15 cellular contexts compared by ENCODE assay signal in the genomic region with DNA sequence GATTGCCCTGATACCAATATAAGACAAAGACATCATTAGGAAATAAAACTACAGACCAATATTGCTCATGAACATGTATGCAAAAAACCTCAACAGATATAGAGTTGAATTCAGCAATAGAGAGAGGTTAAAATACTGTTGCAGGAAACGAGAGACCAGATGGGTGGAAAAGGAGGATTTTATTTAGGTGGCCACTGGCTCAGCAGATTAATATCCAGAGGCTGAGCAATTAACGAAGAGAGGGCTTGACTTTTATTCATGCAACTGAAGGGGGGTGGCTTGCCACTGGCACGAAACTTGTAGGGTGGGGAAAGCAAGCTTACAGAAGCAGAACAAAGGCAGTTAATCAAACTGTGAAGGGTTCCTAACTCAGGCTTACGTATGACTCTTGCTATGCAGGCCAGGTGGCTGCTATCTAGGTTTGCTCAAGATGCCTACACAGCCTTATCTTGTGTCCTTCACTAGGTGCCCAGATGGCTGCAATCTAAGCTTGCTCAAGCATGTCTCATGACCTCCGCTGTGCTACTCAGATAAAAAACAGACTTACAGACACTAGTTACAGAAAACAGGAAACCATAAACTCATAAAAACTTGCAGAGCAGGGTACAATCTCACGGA.
A peak's percentile ranks its signal among the peaks of the same experiment; 100 is the strongest.
DNase-seq lines count a peak whose midpoint lies in the region; ATAC-seq and TF ChIP-seq lines count a peak whose summit lies in the region.
"Had no signal": no experiment of that assay in that cellular context is flagged by ENCODE, and none has a peak within 500 bp of the region (broad histone marks: within the 10 kb centered on the region; RNA-seq: fewer than 3 reads in every experiment).

No MANE protein-coding gene starts in this region.

- no peak overlapping the region for H3K4me3 Mint-ChIP-seq in CD8-positive, alpha-beta T cell

- no peaks in the 10 kb centered on the region for H3K9me3 ChIP-seq in BE2C
- H3K9me3 ChIP-seq in body of pancreas = no peaks in the 10 kb centered on the region
- H3K9me3 ChIP-seq in CD8-positive, alpha-beta T cell (ENCODE audit: low read length) = no peaks in the 10 kb centered on the region
- H3K9me3 ChIP-seq: SJCRH30 had no signal

- no peak for TF ChIP-seq POLR2A in body of pancreas (IDR thresholded peaks at IDR 0.05)

- no peaks in the 10 kb centered on the region for H3K27me3 ChIP-seq in BE2C
- H3K27me3 ChIP-seq in body of pancreas = no peaks in the 10 kb centered on the region
- no peaks in the 10 kb centered on the region for H3K27me3 ChIP-seq in CD8-positive, alpha-beta T cell (ENCODE audit: insufficient read depth, low read length)
- H3K27me3 ChIP-seq: heart left ventricle, SJCRH30 had no signal

- TF ChIP-seq CTCF in BE2C (IDR thresholded peaks at IDR 0.05; ENCODE audit: low read depth, low read length) = no peak
- TF ChIP-seq CTCF in body of pancreas (IDR thresholded peaks at IDR 0.05) = no peak
- TF ChIP-seq CTCF in CD8-positive, alpha-beta T cell (IDR thresholded peaks at IDR 0.05) = no peak

- H3K27me3 Mint-ChIP-seq in CD8-positive, alpha-beta T cell (ENCODE audit: low read depth) = no peaks in the 10 kb centered on the region

- peaks cover 9% of the 10 kb centered on the region for H3K9me3 Mint-ChIP-seq in CD8-positive, alpha-beta T cell

- peak; percentile 75 for DNase-seq in BE2C
- peak; percentile 95 for DNase-seq in KBM-7
- peak; percentile 66 to 90 (median 76) for DNase-seq in body of pancreas
- peak; percentile 93 for DNase-seq in kidney tubule cell (ENCODE audit: low spot score)
- no peak for DNase-seq in DMS53 treated with DMSO at 0.1 percent for 48 hours (lab: John Stamatoyannopoulos, UW; ENCODE audit: unreplicated experiment)
- DNase-seq in CD8-positive, alpha-beta T cell = no peak
- DNase-seq in DMS79 treated with DMSO at 0.1 percent for 48 hours (lab: John Stamatoyannopoulos, UW) = no peak
- DNase-seq: activated T-cell treated with anti-CD3 and anti-CD28 coated beads for 4 hours; AML-193; effector CD4-positive, alpha-beta T cell; heart left ventricle; NCI-H345; SJCRH30 had no signal

- in situ Hi-C loops in KBM-7 (cut with MboI; ENCODE audit: low pct_unique_long_range_greater_than_20kb, low sequenced_read_pairs) = no loop called here

- H3K36me3 ChIP-seq in BE2C (no peaks in the 10 kb centered on the region), body of pancreas (replicated peaks in 1 of 2; ENCODE audit: insufficient read depth in 1 of 2, low read depth in 2 of 2) (no peaks in the 10 kb centered on the region)
- no peaks in the 10 kb centered on the region for H3K36me3 ChIP-seq in CD8-positive, alpha-beta T cell (ENCODE audit: insufficient read depth, low read length)
- H3K36me3 ChIP-seq: heart left ventricle, SJCRH30 had no signal

- intact Hi-C loops in body of pancreas (cut with DNase I) = no loop called here
- intact Hi-C loops in CD8-positive, alpha-beta T cell (cut with DNase I, micrococcal nuclease) = no loop called here

- peak overlapping the region in 3 of 4 donors; percentile 4 to 64 (median 41) for H3K27ac ChIP-seq in body of pancreas
- no peak overlapping the region for H3K27ac ChIP-seq in CD8-positive, alpha-beta T cell (ENCODE audit: low read depth, low read length)
- H3K27ac ChIP-seq: heart left ventricle, SJCRH30 had no signal

- no peaks in the 10 kb centered on the region for H3K4me1 Mint-ChIP-seq in CD8-positive, alpha-beta T cell (ENCODE audit: low read depth)

- peaks cover 6% of the 10 kb centered on the region for H3K4me1 ChIP-seq in BE2C
- H3K4me1 ChIP-seq in body of pancreas = no peaks in the 10 kb centered on the region
- H3K4me1 ChIP-seq in CD8-positive, alpha-beta T cell (ENCODE audit: insufficient read depth, low read length) = no peaks in the 10 kb centered on the region
- H3K4me1 ChIP-seq: heart left ventricle, SJCRH30 had no signal

- no peak overlapping the region for H3K27ac Mint-ChIP-seq in CD8-positive, alpha-beta T cell

- 12 to 23% methylated on average over 6 of the region's 6 CpGs for WGBS in body of pancreas, 2 donors

- CTCF ChIA-PET in CD8-positive, alpha-beta T cell (lab: Charles Lee) = no interaction called here

- ATAC-seq in body of pancreas (peak; percentile 98), HG02870 (IDR thresholded peaks at IDR 0.05; ENCODE audit: unreplicated experiment) (no peak)
- ATAC-seq in CD8-positive, alpha-beta T cell = no peak
- ATAC-seq: heart left ventricle had no signal

- H3K36me3 Mint-ChIP-seq in CD8-positive, alpha-beta T cell = no peaks in the 10 kb centered on the region

- POLR2A ChIA-PET in CD8-positive, alpha-beta T cell (lab: Charles Lee) = interaction anchor here (0.6 kb wide), 1 partner anchor 349 kb away, joined by 4 read pairs; no protein-coding TSS in a partner anchor

- H3K4me3 ChIP-seq in BE2C (ENCODE audit: low read depth, low read length) (no peak overlapping the region), body of pancreas (no peak overlapping the region)
- H3K4me3 ChIP-seq in CD8-positive, alpha-beta T cell (ENCODE audit: low read depth, low read length) = no peak overlapping the region
- H3K4me3 ChIP-seq: heart left ventricle, lung, SJCRH30 had no signal

Comparison
In these comparisons a context has a peak if more than half of its experiments do, and no peak if none do; other contexts are left out.
1. DNase-seq: peak in BE2C (single experiment), KBM-7 (single experiment), body of pancreas (4 of 4) and kidney tubule cell (single experiment); none in DMS53 treated with DMSO at 0.1 percent for 48 hours (single experiment), CD8-positive, alpha-beta T cell (0 of 7) and DMS79 treated with DMSO at 0.1 percent for 48 hours (single experiment).